In genomic region chr2:3176869-3177255, GRCh38 we compare ENCODE assay signal across 12 cellular contexts.
DNase-seq lines count a peak whose midpoint lies in the region; ATAC-seq and TF ChIP-seq lines count a peak whose summit lies in the region.
"Had no signal": no experiment of that assay in that cellular context is flagged by ENCODE, and none has a peak within 500 bp of the region (broad histone marks: within the 10 kb centered on the region; RNA-seq: fewer than 3 reads in every experiment).

No MANE protein-coding gene starts in this region.

- DNase-seq in cardiac septum (ENCODE audit: low spot score), result peak; percentile 70
- no peak for DNase-seq in Right ventricle myocardium inferior (ENCODE audit: missing footprints)
- peak; percentile 88 for DNase-seq in mesenteric fat pad (ENCODE audit: low spot score)
- DNase-seq in spleen, result peak; percentile 68
- no peak for DNase-seq in stimulated activated naive CD4-positive, alpha-beta T cell treated with Interleukin-2 at 50 U/mL for 16 hours (lab: John Stamatoyannopoulos, UW)
- DNase-seq in effector CD8-positive, alpha-beta T cell (lab: John Stamatoyannopoulos, UW), result no peak
- no peak for DNase-seq in putamen (ENCODE audit: low spot score)
- DNase-seq: ACHN, DMS79, GOT3, H9 had no signal

- TF ChIP-seq CTCF in spleen (IDR thresholded peaks at IDR 0.05 in 8 of 11, conservative IDR thresholded peaks at IDR 0.05 in 3 of 11), result no peak

- H3K27ac ChIP-seq in spleen, result no peak overlapping the region
- H3K27ac ChIP-seq: C4-2B had no signal

- WGBS in spleen, 5 donors, result 94 to 97% (median 97%) methylated on average over 25 of the region's 25 CpGs

- H3K36me3 ChIP-seq in spleen, result peaks cover 0 to 78% (median 22%) of the 10 kb centered on the region in 6 donors

- no peak for ATAC-seq in Right ventricle myocardium inferior

- H3K4me3 ChIP-seq in spleen, result no peak overlapping the region

- no peaks in the 10 kb centered on the region for H3K4me1 ChIP-seq in spleen

- H3K27me3 ChIP-seq in spleen (replicated peaks in 1 of 7), result no peaks in the 10 kb centered on the region

- TF ChIP-seq POLR2A in spleen (IDR thresholded peaks at IDR 0.05), result no peak

- intact Hi-C loops in cardiac septum (cut with DNase I), result no loop called here
- intact Hi-C loops in Right ventricle myocardium inferior (cut with DNase I), result no loop called here
- intact Hi-C loops in spleen (cut with DNase I; ENCODE audit: low total_unique reads), result no loop called here

- H3K9me3 ChIP-seq in spleen, result no peaks in the 10 kb centered on the region

Comparison
In these comparisons a context has a peak if more than half of its experiments do, and no peak if none do; other contexts are left out.
1. DNase-seq: peak in cardiac septum (single experiment), mesenteric fat pad (single experiment) and spleen (single experiment); none in Right ventricle myocardium inferior (single experiment), stimulated activated naive CD4-positive, alpha-beta T cell treated with Interleukin-2 at 50 U/mL for 16 hours (single experiment), effector CD8-positive, alpha-beta T cell (single experiment) and putamen (single experiment).